ENCODE assay signal across 8 cellular contexts in the genomic region with DNA sequence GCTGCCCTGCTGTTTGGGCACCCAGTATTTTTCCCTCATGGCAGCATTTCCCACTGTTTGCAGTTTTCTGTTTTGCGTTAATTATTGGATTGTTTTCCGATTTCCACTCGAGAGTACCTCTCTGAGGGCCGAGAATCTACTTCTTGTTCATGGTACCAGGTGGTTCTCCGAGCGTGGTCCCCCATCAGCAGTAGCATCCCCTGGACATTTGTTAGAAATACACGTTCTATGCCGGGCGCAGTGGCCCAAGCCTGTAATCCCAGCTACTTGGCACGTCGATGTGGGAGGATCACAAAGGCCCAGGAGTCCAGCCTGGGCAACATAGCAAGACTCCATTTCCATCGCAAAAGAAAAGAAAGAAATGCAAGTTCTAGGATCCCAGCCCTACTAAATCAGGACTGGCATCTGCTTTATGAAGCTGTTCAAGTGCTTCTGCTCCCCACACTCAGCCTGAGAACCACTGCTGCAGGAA. TPM values are rescaled to one million over a fixed set of nuclear protein-coding genes. Genes with fewer than 3 reads are reported as not detected.
DNase-seq lines count a peak whose midpoint lies in the region; ATAC-seq and TF ChIP-seq lines count a peak whose summit lies in the region.

No MANE protein-coding gene starts in this region.

- H3K27me3 ChIP-seq in SJSA1 (replicated peaks) (no peaks in the 10 kb centered on the region), fibroblast of lung (ENCODE audit: control insufficient read depth, insufficient read depth, low read length) (no peaks in the 10 kb centered on the region), psoas muscle (ENCODE audit: insufficient read depth in 3 of 3, low read length in 2 of 3) (no peaks in the 10 kb centered on the region)

- intact Hi-C loops in psoas muscle (cut with DNase I) = no loop called here
- intact Hi-C loops in left colon (cut with DNase I, micrococcal nuclease) = no loop called here

- H3K36me3 ChIP-seq in SJSA1 = peaks cover 51% of the 10 kb centered on the region
- peaks cover 13% of the 10 kb centered on the region for H3K36me3 ChIP-seq in fibroblast of lung (ENCODE audit: control insufficient read depth, insufficient read depth, low read length)
- peaks cover 0 to 45% of the 10 kb centered on the region in 2 donors for H3K36me3 ChIP-seq in psoas muscle (ENCODE audit: insufficient read depth in 1 of 2, low read depth in 1 of 2)

- peak overlapping the region; percentile 87 for H3K9ac ChIP-seq in fibroblast of lung (ENCODE audit: insufficient read depth, low read length)

- no peak for TF ChIP-seq CTCF in GM12864 (IDR thresholded peaks at IDR 0.05; ENCODE audit: low read depth, low read length, missing control alignments)
- TF ChIP-seq CTCF in fibroblast of lung (conservative IDR thresholded peaks at IDR 0.05 in 1 of 2, IDR thresholded peaks at IDR 0.05 in 1 of 2; ENCODE audit: low read depth in 1 of 2, low read length in 2 of 2) = no peak
- TF ChIP-seq CTCF in psoas muscle (IDR thresholded peaks at IDR 0.05) = no peak

- H3K27ac ChIP-seq in SJSA1 (no peak overlapping the region), fibroblast of lung (ENCODE audit: insufficient read depth, low read length) (peak overlapping the region; percentile 84), psoas muscle (peak overlapping the region; percentile 87)

- H3K4me3 ChIP-seq in GM12864 (ENCODE audit: low read depth, low read length) = peak overlapping the region; percentile 91
- peak overlapping the region; percentile 87 for H3K4me3 ChIP-seq in SJSA1
- peak overlapping the region; percentile 87 to 97 (median 94) for H3K4me3 ChIP-seq in fibroblast of lung (replicated peaks in 1 of 4; ENCODE audit: control extremely low read depth in 1 of 4, insufficient read depth in 1 of 4, low read depth in 3 of 4, low read length in 4 of 4)
- H3K4me3 ChIP-seq in psoas muscle = peak overlapping the region; percentile 89

- no peak for DNase-seq in GM12864 (ENCODE audit: low read depth)
- DNase-seq in SJSA1 (ENCODE audit: low read depth in 1 of 2, low spot score in 2 of 2) = no peak
- no peak for DNase-seq in fibroblast of lung (ENCODE audit: low read depth in 2 of 2)
- no peak for DNase-seq in psoas muscle
- DNase-seq in NCI-H748 treated with DMSO at 0.1 percent for 48 hours (lab: John Stamatoyannopoulos, UW) = no peak
- no peak for DNase-seq in central memory CD4-positive, alpha-beta T cell
- no peak for DNase-seq in left colon

- peaks cover 20% of the 10 kb centered on the region for H3K79me2 ChIP-seq in fibroblast of lung (ENCODE audit: control insufficient read depth, insufficient read depth, low read length)

- no peak for ATAC-seq in psoas muscle
- ATAC-seq in GM21360 (IDR thresholded peaks at IDR 0.05; ENCODE audit: unreplicated experiment) = no peak
- ATAC-seq in left colon = no peak

- H3K4me1 ChIP-seq in SJSA1 (replicated peaks) (peaks cover 7% of the 10 kb centered on the region), fibroblast of lung (ENCODE audit: control insufficient read depth, extremely low read depth, insufficient read depth, low read length) (peaks cover 5% of the 10 kb centered on the region), psoas muscle (peaks cover 11% of the 10 kb centered on the region)

- peak overlapping the region; percentile 95 for H3K4me2 ChIP-seq in fibroblast of lung (ENCODE audit: extremely low read depth, insufficient read depth, low read length)

- H3K9me3 ChIP-seq in SJSA1 (replicated peaks) (no peaks in the 10 kb centered on the region), fibroblast of lung (ENCODE audit: control insufficient read depth, insufficient read depth, low read depth, low read length) (no peaks in the 10 kb centered on the region), psoas muscle (no peaks in the 10 kb centered on the region)

- H4K20me1 ChIP-seq in fibroblast of lung (ENCODE audit: control insufficient read depth, extremely low read depth, insufficient read depth, low read length) = no peaks in the 10 kb centered on the region

- H2AFZ ChIP-seq in fibroblast of lung (ENCODE audit: low read length) = peak overlapping the region; percentile 62

- WGBS in psoas muscle, 3 donors = 7 to 10% (median 8%) methylated on average over 12 of the region's 12 CpGs

RNA-seq across cellular contexts. Expression of a gene that starts 0.7 kb away (rescaled TPM):
- 29.2 and 30.4 TPM in 2 replicates for total RNA-seq in SJSA1 (2014; rRNA removed; shearing (Covaris generic))
- total RNA-seq in fibroblast of lung (12.7 and 14.4 TPM in 2 replicates), psoas muscle (10 to 100 TPM in 3 of 4 donors, 1 to 10 TPM in 1; 9.5 to 29.7 (median 19.2) TPM), left colon (10 to 100 TPM; 13.0 to 18.5 TPM)
- polyA plus RNA-seq in fibroblast of lung (8.6 and 14.0 TPM in 2 replicates), psoas muscle (10 to 100 TPM; 14.7 to 22.0 (median 16.3) TPM)
- polyA plus RNA-seq in fibroblast of lung (2012) = 16.9 and 26.7 TPM in 2 replicates
- polyA minus RNA-seq in fibroblast of lung (ENCODE audit: low replicate concordance) = 15.7 and 56.9 TPM in 2 replicates

RNA-seq across cellular contexts. Expression of a gene that starts 14.0 kb away (rescaled TPM):
- total RNA-seq in SJSA1 (2014; rRNA removed; shearing (Covaris generic)) = 11.9 and 14.9 TPM in 2 replicates
- total RNA-seq in fibroblast of lung (9.8 and 24.8 TPM in 2 replicates), psoas muscle (10 to 100 TPM; 16.0 to 24.8 (median 20.7) TPM), left colon (10 to 100 TPM; 69.1 to 74.4 TPM)
- polyA plus RNA-seq in fibroblast of lung (72.5 and 120 TPM in 2 replicates), psoas muscle (10 to 100 TPM; 16.7 to 35.2 (median 25.2) TPM)
- polyA plus RNA-seq in fibroblast of lung (2012) = 94.6 and 141 TPM in 2 replicates
- 22.9 and 26.3 TPM in 2 replicates for polyA minus RNA-seq in fibroblast of lung (ENCODE audit: low replicate concordance)
